9 cellular contexts compared by ENCODE assay signal in the genomic region with DNA sequence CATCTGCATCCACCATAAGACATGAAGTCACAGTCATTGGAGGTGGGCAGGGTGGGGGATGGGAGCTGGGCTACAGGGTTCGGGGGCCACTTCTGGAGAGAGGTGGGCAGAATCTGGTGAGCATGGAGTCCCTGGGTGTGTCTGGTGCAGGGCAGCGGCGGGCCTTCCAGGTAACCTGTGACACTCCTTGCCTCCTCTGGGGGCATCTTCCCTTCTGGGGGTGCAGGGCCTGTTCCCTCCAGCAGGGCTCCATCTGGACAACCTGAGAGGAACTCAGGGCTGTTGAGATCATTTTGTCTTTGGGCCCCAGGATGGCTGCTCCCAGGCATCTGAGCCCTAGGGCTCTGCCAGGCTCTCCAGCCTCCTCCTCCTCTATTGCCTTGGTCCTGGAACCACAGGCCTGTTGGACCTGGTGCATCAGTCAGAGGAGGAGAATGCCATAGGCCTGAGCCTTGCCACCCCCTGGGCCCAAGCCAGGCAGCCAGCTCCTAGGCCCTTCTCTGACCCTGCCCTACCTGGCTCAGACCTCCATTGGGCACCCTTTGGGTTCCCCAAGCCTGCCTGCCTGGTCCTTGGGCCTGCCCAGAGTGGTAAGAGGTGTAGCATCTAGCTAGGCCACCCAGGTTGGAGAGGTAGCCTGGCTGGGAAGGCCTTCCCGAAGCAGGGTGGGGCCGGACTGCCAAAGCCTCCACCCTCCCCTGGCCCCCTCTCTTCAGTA. TPM values are rescaled to one million over a fixed set of nuclear protein-coding genes. Genes with fewer than 3 reads are reported as not detected.
DNase-seq lines count a peak whose midpoint lies in the region; ATAC-seq, FAIRE-seq and TF ChIP-seq lines count a peak whose summit lies in the region.
"Had no signal": no experiment of that assay in that cellular context is flagged by ENCODE, and none has a peak within 500 bp of the region (broad histone marks: within the 10 kb centered on the region; RNA-seq: fewer than 3 reads in every experiment).

No MANE protein-coding gene starts in this region.

- H3K27ac ChIP-seq in left ventricle myocardium inferior (replicated peaks) = peak overlapping the region; percentile 97
- no peak overlapping the region for H3K27ac ChIP-seq in body of pancreas

- no peak for TF ChIP-seq POLR2A in body of pancreas (IDR thresholded peaks at IDR 0.05)

- H3K27me3 Mint-ChIP-seq in T-helper 17 cell = peaks cover 10% of the 10 kb centered on the region
- peaks cover 67% of the 10 kb centered on the region for H3K27me3 Mint-ChIP-seq in type B pancreatic cell

- H3K27me3 ChIP-seq in left ventricle myocardium inferior (ENCODE audit: low read depth) (no peaks in the 10 kb centered on the region), body of pancreas (no peaks in the 10 kb centered on the region)

- H3K9me3 ChIP-seq in T-helper 17 cell (ENCODE audit: control insufficient read depth, low read length, poor library complexity, severe bottlenecking) = no peaks in the 10 kb centered on the region
- H3K9me3 ChIP-seq in left ventricle myocardium inferior (replicated peaks) = no peaks in the 10 kb centered on the region
- no peaks in the 10 kb centered on the region for H3K9me3 ChIP-seq in body of pancreas

- ATAC-seq in Right ventricle myocardium superior (ENCODE audit: poor library complexity) (no peak), Right ventricle myocardium inferior (no peak), T-helper 17 cell (peak; percentile 65), GM19463 (IDR thresholded peaks at IDR 0.05; ENCODE audit: unreplicated experiment) (no peak), body of pancreas (no peak)

- H3K36me3 Mint-ChIP-seq in T-helper 17 cell (ENCODE audit: low read depth) = peaks cover 2% of the 10 kb centered on the region
- no peaks in the 10 kb centered on the region for H3K36me3 Mint-ChIP-seq in type B pancreatic cell

- H3K4me3 Mint-ChIP-seq in T-helper 17 cell (no peak overlapping the region), type B pancreatic cell (no peak overlapping the region)

- TF ChIP-seq CTCF in left ventricle myocardium inferior (IDR thresholded peaks at IDR 0.05; ENCODE audit: borderline replicate concordance) (peak; percentile 11), type B pancreatic cell (conservative IDR thresholded peaks at IDR 0.05) (peak; percentile 63), D721Med (IDR thresholded peaks at IDR 0.05; ENCODE audit: insufficient read depth, missing control alignments) (no peak), body of pancreas (IDR thresholded peaks at IDR 0.05) (peak in 1 of 7 experiments; percentile 7)

- DNase-seq in Right ventricle myocardium superior (peak; percentile 33), Right ventricle myocardium inferior (ENCODE audit: missing footprints) (no peak), T-helper 17 cell (no peak), left ventricle myocardium inferior (no peak), type B pancreatic cell (ENCODE audit: extremely low spot score, unreplicated experiment) (no peak), D721Med (ENCODE audit: insufficient read length, low spot score) (no peak), body of pancreas (no peak)
- DNase-seq: NK-92 treated with Interleukin-12 subunit alpha and Interleukin-12 subunit beta, amount 100 ng/mL, for 24 hours had no signal

- no peaks in the 10 kb centered on the region for H3K9me3 Mint-ChIP-seq in type B pancreatic cell

- H3K36me3 ChIP-seq in left ventricle myocardium inferior (peaks cover 25% of the 10 kb centered on the region), body of pancreas (replicated peaks in 1 of 2; ENCODE audit: insufficient read depth in 1 of 2, low read depth in 2 of 2) (no peaks in the 10 kb centered on the region)

- H3K4me1 ChIP-seq in left ventricle myocardium inferior (peaks cover 77% of the 10 kb centered on the region), body of pancreas (no peaks in the 10 kb centered on the region)

- intact Hi-C loops in Right ventricle myocardium superior (cut with DNase I) (no loop called here), Right ventricle myocardium inferior (cut with DNase I) (no loop called here), left ventricle myocardium inferior (cut with micrococcal nuclease) (no loop called here), body of pancreas (cut with DNase I) (no loop called here)

- H3K4me3 ChIP-seq in left ventricle myocardium inferior = no peak overlapping the region
- no peak overlapping the region for H3K4me3 ChIP-seq in body of pancreas

- WGBS in body of pancreas, 2 donors = 80 to 91% methylated on average over 1 to 5 of the region's 5 CpGs

- FAIRE-seq in D721Med (lab: Jason Lieb, UNC) = no peak

- H3K4me1 Mint-ChIP-seq in T-helper 17 cell = peaks cover 10% of the 10 kb centered on the region
- peaks cover 6% of the 10 kb centered on the region for H3K4me1 Mint-ChIP-seq in type B pancreatic cell (ENCODE audit: unreplicated experiment)

- H3K27ac Mint-ChIP-seq in T-helper 17 cell = no peak overlapping the region
- H3K27ac Mint-ChIP-seq in type B pancreatic cell = no peak overlapping the region

RNA-seq across cellular contexts. Expression of a gene that starts 13.4 kb away (rescaled TPM):
- total RNA-seq in Right ventricle myocardium superior = 7.2 TPM
- total RNA-seq in Right ventricle myocardium inferior = 9.4 TPM
- 10 to 100 TPM in 1 of 2 donors, 1 to 10 TPM in 1; 6.9 to 17.9 TPM for total RNA-seq in T-helper 17 cell
- 6.3 TPM for total RNA-seq in left ventricle myocardium inferior
- total RNA-seq in type B pancreatic cell (ENCODE audit: low replicate concordance) = 0.19 TPM in 1 of 2 replicates, not detected in the other
- total RNA-seq in body of pancreas = 1 to 10 TPM; 3.4 to 6.9 TPM

RNA-seq across cellular contexts. Expression of a gene that starts 27.2 kb away (rescaled TPM):
- total RNA-seq in Right ventricle myocardium superior (18.4 TPM), Right ventricle myocardium inferior (21.1 TPM), T-helper 17 cell (10 to 100 TPM; 60.3 to 72.3 TPM), left ventricle myocardium inferior (19.6 TPM), type B pancreatic cell (ENCODE audit: low replicate concordance) (48.1 and 69.7 TPM in 2 replicates), body of pancreas (10 to 100 TPM; 21.5 to 36.3 TPM)

RNA-seq across cellular contexts. Expression of a gene that starts 28.8 kb away (rescaled TPM):
- total RNA-seq in Right ventricle myocardium superior (44.6 TPM), Right ventricle myocardium inferior (54.0 TPM), T-helper 17 cell (10 to 100 TPM; 23.1 to 26.4 TPM), left ventricle myocardium inferior (35.4 TPM), type B pancreatic cell (ENCODE audit: low replicate concordance) (66.8 and 77.9 TPM in 2 replicates), body of pancreas (10 to 100 TPM in 1 of 2 donors, 1 to 10 TPM in 1; 6.0 to 15.5 TPM)
